In genomic region chr3:142051351-142051750, GRCh38 we compare ENCODE assay signal across 34 cellular contexts.
"Had no signal": no experiment of that assay in that cellular context is flagged by ENCODE, and none has a peak within 500 bp of the region (broad histone marks: within the 10 kb centered on the region; RNA-seq: fewer than 3 reads in every experiment).

No MANE protein-coding gene starts in this region.

- H3K9ac ChIP-seq: KMS-11 had no signal

- DNase-seq: Karpas-422, Kasumi-1, MG63, MM.1S, MV-4-11, NCI-H1048, NCI-H1092, NCI-H1092 treated with DMSO at 0.1 percent for 48 hours, NCI-H1105, NCI-H1105 treated with DMSO at 0.1 percent for 48 hours, NCI-H1417, NCI-H1417 treated with DMSO at 0.1 percent for 48 hours, NCI-H1436, NCI-H1436 treated with DMSO at 0.1 percent for 48 hours, NCI-H146, NCI-H1694, NCI-H1694 treated with DMSO at 0.1 percent for 48 hours, NCI-H187, NCI-H187 treated with DMSO at 0.1 percent for 48 hours, NCI-H1930, NCI-H2029, NCI-H2029 treated with DMSO at 0.1 percent for 48 hours, NCI-H2081, NCI-H2081 treated with DMSO at 0.1 percent for 48 hours, NCI-H2107, NCI-H2171, NCI-H2171 treated with DMSO at 0.1 percent for 48 hours, NCI-H2227 treated with DMSO at 0.1 percent for 48 hours, NCI-H226, NCI-H345, NCI-H446, NCI-H446 treated with DMSO at 0.1 percent for 48 hours, NCI-H510A had no signal

- H3K27ac ChIP-seq: KMS-11 had no signal

- H3K9me3 ChIP-seq: MG63 had no signal

- H3K36me3 ChIP-seq: MG63 had no signal

- H3K4me3 ChIP-seq: MG63 had no signal

- H3K4me2 ChIP-seq: KMS-11 had no signal

- H3K27me3 ChIP-seq: MG63 had no signal
